In genomic region chr14:102209224-102209966, GRCh38 we compare ENCODE assay signal across 11 cellular contexts.
A peak's percentile ranks its signal among the peaks of the same experiment; 100 is the strongest.
DNase-seq lines count a peak whose midpoint lies in the region; ATAC-seq, FAIRE-seq and TF ChIP-seq lines count a peak whose summit lies in the region.
"Had no signal": no experiment of that assay in that cellular context is flagged by ENCODE, and none has a peak within 500 bp of the region (broad histone marks: within the 10 kb centered on the region; RNA-seq: fewer than 3 reads in every experiment).

No MANE protein-coding gene starts in this region.

- peaks cover 0 to 5% of the 10 kb centered on the region in 2 experiments; a peak in 1 of 4 replicates for H3K79me2 ChIP-seq in H1 (ENCODE audit: control insufficient read depth in 1 of 2, insufficient read depth in 2 of 2, low read length in 2 of 2)

- no peak overlapping the region for H4K5ac ChIP-seq in H1 (ENCODE audit: insufficient read length, low read depth, low read length)

- TF ChIP-seq CTCF in AG04449 (IDR thresholded peaks at IDR 0.05; ENCODE audit: insufficient read depth, low read length, missing control alignments) (peak; percentile 43), H1 (IDR thresholded peaks at IDR 0.05; ENCODE audit: control extremely low read depth in 1 of 3, insufficient read depth in 1 of 3, low read depth in 1 of 3, low read length in 3 of 3) (peak; percentile 31 to 57 (median 53); a peak in 3 of 4 replicates), GM10266 (IDR thresholded peaks at IDR 0.05; ENCODE audit: control insufficient read depth, insufficient read depth, low read depth, missing control alignments) (no peak)

- TF ChIP-seq POLR2A in H1 (IDR thresholded peaks at IDR 0.05; ENCODE audit: control extremely low read depth in 1 of 2, low read depth in 2 of 2, low read length in 2 of 2), result no peak

- no peak overlapping the region for H2BK20ac ChIP-seq in H1 (ENCODE audit: low read length)

- no peak overlapping the region for H3K27ac ChIP-seq in H1 (ENCODE audit: low read depth, low read length)

- H3K14ac ChIP-seq in H1 (ENCODE audit: insufficient read length), result no peak overlapping the region

- H3K36me3 ChIP-seq in H1 (ENCODE audit: control insufficient read depth in 2 of 4, insufficient read depth in 4 of 4, low read length in 3 of 4), result peaks cover 0 to 5% (median 0%) of the 10 kb centered on the region in 4 experiments; a peak in 2 of 8 replicates

- ATAC-seq in GM19452 (IDR thresholded peaks at IDR 0.05; ENCODE audit: unreplicated experiment), result no peak
- no peak for ATAC-seq in HG03521 (IDR thresholded peaks at IDR 0.05; ENCODE audit: unreplicated experiment)
- ATAC-seq: activated CD8-positive, alpha-beta T cell treated with anti-CD3 and anti-CD28 coated beads for 36 hours had no signal

- no peaks in the 10 kb centered on the region for H3K9me3 ChIP-seq in H1 (ENCODE audit: insufficient read depth in 2 of 2, low read depth in 1 of 2, low read length in 1 of 2)

- peaks cover 0 to 14% of the 10 kb centered on the region in 2 experiments for H4K20me1 ChIP-seq in H1 (replicated peaks in 1 of 2; ENCODE audit: control insufficient read depth in 1 of 2, insufficient read depth in 2 of 2, low read length in 2 of 2)

- H2AFZ ChIP-seq in H1 (ENCODE audit: low read length), result no peak overlapping the region

- H3K9ac ChIP-seq in H1 (replicated peaks in 1 of 4; ENCODE audit: extremely low read depth in 1 of 4, low read depth in 3 of 4, low read length in 3 of 4), result no peak overlapping the region

- H3K56ac ChIP-seq in H1 (replicated peaks; ENCODE audit: insufficient read length, low read depth, low read length), result no peak overlapping the region

- no peak overlapping the region for H3K4me2 ChIP-seq in H1 (ENCODE audit: insufficient read depth in 1 of 2, low read depth in 2 of 2, low read length in 2 of 2)

- WGBS in H1 (ENCODE audit: extremely low coverage in 1 of 2, insufficient coverage in 1 of 2, insufficient read length in 1 of 2, insufficient replicate concordance in 2 of 2, low coverage in 1 of 2, low lambda C conversion rate in 2 of 2, missing lambda C conversion rate in 1 of 2), 2 experiments, result 92% methylated on average over 19 of the region's 19 CpGs; no CpG with 5 or more reads in 1 of the 2 experiments

- H3K23me2 ChIP-seq in H1 (ENCODE audit: low read depth, low read length), result no peaks in the 10 kb centered on the region

- no peak overlapping the region for H2BK15ac ChIP-seq in H1 (ENCODE audit: low read length)

- POLR2A ChIA-PET in AG04449 (lab: Yijun Ruan, JAX), result no interaction called here
- POLR2A ChIA-PET in H1 (lab: Charles Lee; ENCODE audit: partially characterized antibody), result interaction anchor here (0.6 kb wide), 1 partner anchor 118 kb away, joined by 3 read pairs; no protein-coding TSS in a partner anchor

- H3K4me1 ChIP-seq in H1 (replicated peaks in 1 of 4; ENCODE audit: control insufficient read depth in 3 of 4, insufficient read depth in 4 of 4, low read length in 3 of 4), result peaks cover 0 to 12% (median 0%) of the 10 kb centered on the region in 4 experiments; a peak in 2 of 7 replicates

- no peak overlapping the region for H2AK5ac ChIP-seq in H1 (ENCODE audit: low read depth, low read length)

- H3K79me1 ChIP-seq in H1 (ENCODE audit: low read depth, low read length), result no peaks in the 10 kb centered on the region; the same call in none of the 2 replicates

- TF ChIP-seq EP300 in H1 (IDR thresholded peaks at IDR 0.05; ENCODE audit: borderline replicate concordance in 1 of 2, low read depth in 2 of 2, low read length in 2 of 2), result no peak

- no peak overlapping the region for H3K18ac ChIP-seq in H1 (ENCODE audit: extremely low read depth, low read length)

- H3K27me3 ChIP-seq in H1 (replicated peaks in 1 of 4; ENCODE audit: control insufficient read depth in 3 of 4, extremely low read depth in 1 of 4, insufficient read depth in 3 of 4, low read length in 3 of 4), result no peaks in the 10 kb centered on the region

- H3K4ac ChIP-seq in H1 (replicated peaks; ENCODE audit: insufficient read length, low read depth, low read length), result no peak overlapping the region

- no peak overlapping the region for H4K91ac ChIP-seq in H1 (replicated peaks; ENCODE audit: insufficient read length, low read length)

- H2BK5ac ChIP-seq in H1 (ENCODE audit: low read depth, low read length), result no peak overlapping the region

- H3K23ac ChIP-seq in H1 (ENCODE audit: insufficient read length), result no peak overlapping the region

- CTCF ChIA-PET in AG04449 (lab: Yijun Ruan, JAX) (interaction anchor here (0.7 to 1.2 kb wide), 2 partner anchors 12 to 30 kb away, joined by 3 to 5 read pairs; no protein-coding TSS in a partner anchor), H1 (lab: Charles Lee; ENCODE audit: partially characterized antibody) (interaction anchor here (0.6 to 1.2 kb wide), 6 partner anchors 12 to 84 kb away, joined by 3 to 5 read pairs (median 3); no protein-coding TSS in a partner anchor)

- FAIRE-seq in H1 (lab: Jason Lieb, UNC), result peak; percentile 76

- peak; percentile 43 to 54 for TF ChIP-seq RAD21 in H1 (IDR thresholded peaks at IDR 0.05 in 1 of 2, conservative IDR thresholded peaks at IDR 0.05 in 1 of 2; ENCODE audit: low read depth in 2 of 2, low read length in 2 of 2)

- H2BK12ac ChIP-seq in H1 (ENCODE audit: low read depth, low read length), result no peak overlapping the region

- no peak overlapping the region for H3K4me3 ChIP-seq in AG04449 (ENCODE audit: low read depth, low read length)
- no peak overlapping the region for H3K4me3 ChIP-seq in H1 (ENCODE audit: extremely low read depth in 1 of 4, insufficient read depth in 2 of 4, low read depth in 3 of 4, low read length in 4 of 4)

- no peak overlapping the region for H2BK120ac ChIP-seq in H1 (replicated peaks; ENCODE audit: low read depth, low read length)

- no peak overlapping the region for H4K8ac ChIP-seq in H1 (ENCODE audit: extremely low read depth, insufficient read depth, low read length)

- DNase-seq in AG04449 (ENCODE audit: low read depth, low spot score) (no peak), HuH-7 (ENCODE audit: low spot score) (peak; percentile 59), H1 (ENCODE audit: low read depth in 1 of 2, low spot score in 2 of 2) (peak in 1 of 2 experiments; percentile 53), medulla oblongata (ENCODE audit: extremely low spot score) (peak; percentile 89), GM10266 (ENCODE audit: extremely low spot score) (no peak)
- DNase-seq in stimulated activated CD4-positive, alpha-beta T cell treated with anti-CD3 and anti-CD28 coated beads, Interleukin-2, amount 100 ng/mL, for 48 hours, result no peak
- DNase-seq: activated CD8-positive, alpha-beta T cell treated with anti-CD3 and anti-CD28 coated beads for 36 hours; COR-L47; NCI-H1417 treated with DMSO at 0.1 percent for 48 hours had no signal

TF ChIP-seq in H1, 55 proteins besides CTCF, POLR2A, EP300 and RAD21:
- TF ChIP-seq YY1 (IDR thresholded peaks at IDR 0.05; ENCODE audit: low read depth, low read length) (no peak), TEAD4 (IDR thresholded peaks at IDR 0.05; ENCODE audit: low read depth, low read length) (peak; percentile 54; the same call in 1 of the 2 replicates)

Comparison
In these comparisons a context has a peak if more than half of its experiments do, and no peak if none do; other contexts are left out.
1. DNase-seq: peak in HuH-7 (single experiment) and medulla oblongata (single experiment); none in AG04449 (single experiment), GM10266 (single experiment) and stimulated activated CD4-positive, alpha-beta T cell treated with anti-CD3 and anti-CD28 coated beads, Interleukin-2, amount 100 ng/mL, for 48 hours (0 of 2).